In the genomic region with DNA sequence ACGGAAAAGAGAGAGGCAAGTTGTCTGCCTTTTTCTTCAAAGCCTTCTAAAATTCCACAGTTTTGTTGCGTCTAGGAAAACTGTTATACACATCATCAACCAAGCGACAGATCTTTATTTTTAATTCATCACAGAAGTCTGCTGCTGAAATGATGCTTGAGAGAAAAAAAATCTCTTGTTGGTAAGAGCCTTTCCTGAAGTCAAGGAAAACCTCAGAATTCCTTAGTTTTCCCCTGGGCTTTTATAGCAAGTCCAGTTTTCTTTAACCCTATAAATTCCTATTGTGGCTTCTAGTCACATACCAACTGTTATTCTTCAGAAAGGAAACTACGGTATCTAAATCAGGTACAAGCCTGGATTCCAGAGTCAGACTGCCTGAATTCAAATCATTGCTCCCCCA, we compare ENCODE assay signal across 21 cellular contexts. TPM values are rescaled to one million over a fixed set of nuclear protein-coding genes. Genes with fewer than 3 reads are reported as not detected.
A peak's percentile ranks its signal among the peaks of the same experiment; 100 is the strongest.
DNase-seq lines count a peak whose midpoint lies in the region; ATAC-seq and TF ChIP-seq lines count a peak whose summit lies in the region.
"Had no signal": no experiment of that assay in that cellular context is flagged by ENCODE, and none has a peak within 500 bp of the region (broad histone marks: within the 10 kb centered on the region; RNA-seq: fewer than 3 reads in every experiment).

No MANE protein-coding gene starts in this region.

- no peak for TF ChIP-seq RAD21 in IMR-90 (IDR thresholded peaks at IDR 0.05; ENCODE audit: low read length)

- no peaks in the 10 kb centered on the region for H3K27me3 ChIP-seq in IMR-90 (ENCODE audit: control insufficient read depth, insufficient read depth, low read length)
- H3K27me3 ChIP-seq: upper lobe of right lung had no signal

- H3K14ac ChIP-seq in IMR-90 (replicated peaks; ENCODE audit: low read depth, low read length): peak overlapping the region; percentile 70; the same call in 1 of the 2 replicates

- H3K79me1 ChIP-seq in IMR-90 (ENCODE audit: low read depth in 1 of 2, low read length in 2 of 2): no peaks in the 10 kb centered on the region

- intact Hi-C loops in IMR-90 (cut with micrococcal nuclease) (no loop called here), OCI-LY7 (cut with micrococcal nuclease; ENCODE audit: unreplicated experiment) (no loop called here), mucosa of descending colon (cut with DNase I, micrococcal nuclease) (no loop called here)

- H2BK20ac ChIP-seq in IMR-90 (ENCODE audit: low read depth, low read length): peak overlapping the region; percentile 93

- H3K4ac ChIP-seq in IMR-90 (ENCODE audit: low read depth, low read length): peak overlapping the region; percentile 60; the same call in 1 of the 2 replicates

- no peak for TF ChIP-seq POLR2A in IMR-90 (IDR thresholded peaks at IDR 0.05; ENCODE audit: low read depth, low read length)

- H4K5ac ChIP-seq in IMR-90 (ENCODE audit: low read depth, low read length): 0 out of 2 replicates have a peak overlapping the region, but pooled peaks have one; percentile 38

- H3K27ac ChIP-seq in IMR-90 (ENCODE audit: insufficient read depth, low read length): no peak overlapping the region
- peak overlapping the region; percentile 11 for H3K27ac ChIP-seq in mesodermal cell (ENCODE audit: low read depth, low read length, severe bottlenecking)
- no peak overlapping the region for H3K27ac ChIP-seq in OCI-LY7 (ENCODE audit: low read depth, low read length, poor library complexity, severe bottlenecking)
- H3K27ac ChIP-seq: KMS-11, upper lobe of right lung had no signal

- H3K23ac ChIP-seq in IMR-90 (ENCODE audit: low read depth, low read length): no peak overlapping the region

- TF ChIP-seq CTCF in IMR-90 (conservative IDR thresholded peaks at IDR 0.05; ENCODE audit: low read depth, low read length) (no peak), chondrocyte (IDR thresholded peaks at IDR 0.05) (no peak), OCI-LY7 (conservative IDR thresholded peaks at IDR 0.05; ENCODE audit: low read length) (no peak), mucosa of descending colon (IDR thresholded peaks at IDR 0.05) (no peak)

- dilution Hi-C loops in IMR-90 (cut with HindIII; ENCODE audit: low sequenced_read_pairs, unreplicated experiment): no loop called here

- H3K9me3 Mint-ChIP-seq in chondrocyte (ENCODE audit: low read depth): peaks cover 6% of the 10 kb centered on the region

- WGBS in IMR-90 (ENCODE audit: extremely low coverage in 2 of 2, insufficient read length in 1 of 2), 2 experiments: no CpG with 5 or more reads among the region's 4 CpGs
- WGBS in mesodermal cell (ENCODE audit: insufficient coverage in 2 of 2), 2 experiments: 94 to 100% methylated on average over 2 to 3 of the region's 4 CpGs

- no peaks in the 10 kb centered on the region for H3K79me2 ChIP-seq in OCI-LY7 (ENCODE audit: insufficient read depth, low read depth, low read length)

- ATAC-seq in IMR-90 (ENCODE audit: low read depth): no peak
- no peak for ATAC-seq in mucosa of descending colon
- ATAC-seq: activated CD8-positive, alpha-beta memory T cell treated with anti-CD3 and anti-CD28 coated beads, Interleukin-2, amount 10 ng/mL, durations not matched to agents 7 days and 5 days; naive thymus-derived CD4-positive, alpha-beta T cell; upper lobe of right lung had no signal

- H3K27me3 Mint-ChIP-seq in chondrocyte (ENCODE audit: low read depth): no peaks in the 10 kb centered on the region
- H3K27me3 Mint-ChIP-seq: activated naive CD8-positive, alpha-beta T cell treated with anti-CD3 and anti-CD28 coated beads for 36 hours; dendritic cell treated with granulocyte-macrophage colony-stimulating factor and Interleukin-4, amounts not matched to agents 40 ng/mL and 50 ng/mL, for 4 days had no signal

- in situ Hi-C loops in IMR-90 (cut with MboI; ENCODE audit: low sequenced_read_pairs): no loop called here

- H3K4me1 Mint-ChIP-seq in chondrocyte (ENCODE audit: low read depth): peaks cover 49% of the 10 kb centered on the region
- H3K4me1 Mint-ChIP-seq: activated naive CD8-positive, alpha-beta T cell treated with anti-CD3 and anti-CD28 coated beads for 36 hours had no signal

- no peak overlapping the region for H2AK9ac ChIP-seq in IMR-90 (replicated peaks; ENCODE audit: low read depth, low read length, poor library complexity)

- peak overlapping the region; percentile 70 for H3K27ac Mint-ChIP-seq in chondrocyte (ENCODE audit: unreplicated experiment)
- H3K27ac Mint-ChIP-seq: activated CD8-positive, alpha-beta memory T cell treated with anti-CD3 and anti-CD28 coated beads, Interleukin-2, amount 10 ng/mL, durations not matched to agents 7 days and 5 days; activated naive CD8-positive, alpha-beta T cell treated with anti-CD3 and anti-CD28 coated beads for 36 hours; activated T-helper 1 cell treated with anti-CD3 and anti-CD28 coated beads, Interleukin-12 subunit alpha, Interleukin-12 subunit beta, Interleukin-2, Interleukin-4 antibody, amounts not matched to agents 30 ng/mL and 10 ng/mL and 1 ng/mL, durations not matched to agents 14 hours and 24 hours and 36 hours; dendritic cell treated with granulocyte-macrophage colony-stimulating factor and Interleukin-4, amounts not matched to agents 40 ng/mL and 50 ng/mL, for 4 days; H9; naive thymus-derived CD4-positive, alpha-beta T cell had no signal

- H3K36me3 Mint-ChIP-seq in chondrocyte (ENCODE audit: low read depth): peaks cover 2% of the 10 kb centered on the region
- H3K36me3 Mint-ChIP-seq: activated CD8-positive, alpha-beta memory T cell treated with anti-CD3 and anti-CD28 coated beads, Interleukin-2, amount 10 ng/mL, durations not matched to agents 7 days and 5 days; activated naive CD8-positive, alpha-beta T cell treated with anti-CD3 and anti-CD28 coated beads for 36 hours had no signal

- H3K4me1 ChIP-seq in IMR-90 (ENCODE audit: control insufficient read depth, insufficient read depth, low read length): peaks cover 7% of the 10 kb centered on the region; the same call in 1 of the 2 replicates
- peaks cover 15% of the 10 kb centered on the region for H3K4me1 ChIP-seq in mesodermal cell (ENCODE audit: control insufficient read depth, insufficient read depth, low read length, poor library complexity, severe bottlenecking)
- H3K4me1 ChIP-seq in OCI-LY7 (ENCODE audit: insufficient read depth, low read length, poor library complexity, severe bottlenecking): no peaks in the 10 kb centered on the region
- no peaks in the 10 kb centered on the region for H3K4me1 ChIP-seq in mucosa of descending colon (ENCODE audit: low read depth)

- peak overlapping the region; percentile 59; the same call in 2 of the 3 replicates for H2BK15ac ChIP-seq in IMR-90 (ENCODE audit: low read depth, low read length)

- POLR2A ChIA-PET in IMR-90 (lab: Charles Lee; ENCODE audit: unreplicated experiment) (no interaction called here), OCI-LY7 (lab: Charles Lee) (no interaction called here)

- H3K56ac ChIP-seq in IMR-90 (ENCODE audit: extremely low read depth, insufficient read depth, low read length): no peak overlapping the region

- peak overlapping the region; percentile 58; the same call in 1 of the 2 replicates for H3K18ac ChIP-seq in IMR-90 (ENCODE audit: low read depth, low read length)

- H2AFZ ChIP-seq in IMR-90 (replicated peaks; ENCODE audit: low read length, poor library complexity) (no peak overlapping the region), OCI-LY7 (ENCODE audit: low read length) (no peak overlapping the region)

- no peak overlapping the region for H2BK5ac ChIP-seq in IMR-90 (ENCODE audit: low read depth, low read length, poor library complexity, severe bottlenecking)

- no peak overlapping the region for H3K4me3 ChIP-seq in IMR-90 (ENCODE audit: insufficient read depth, low read depth, low read length)
- no peak overlapping the region for H3K4me3 ChIP-seq in mesodermal cell (ENCODE audit: extremely low read depth, insufficient read depth, low read length, poor library complexity, severe bottlenecking)
- H3K4me3 ChIP-seq in OCI-LY7 (ENCODE audit: low read depth, low read length, poor library complexity, severe bottlenecking): no peak overlapping the region
- H3K4me3 ChIP-seq in mucosa of descending colon: no peak overlapping the region
- H3K4me3 ChIP-seq: upper lobe of right lung had no signal

- no peak for DNase-seq in IMR-90
- DNase-seq in chondrocyte (ENCODE audit: low spot score): no peak
- peak; percentile 40 for DNase-seq in stromal cell of bone marrow (ENCODE audit: low read depth)
- DNase-seq in OCI-LY7 (ENCODE audit: low spot score): no peak
- DNase-seq in LoVo (ENCODE audit: low spot score): no peak
- no peak for DNase-seq in mucosa of descending colon
- DNase-seq: activated CD4-positive, alpha-beta T cell treated with anti-CD3 and anti-CD28 coated beads for 48 hours; activated CD8-positive, alpha-beta memory T cell treated with anti-CD3 and anti-CD28 coated beads, Interleukin-2, amount 10 ng/mL, durations not matched to agents 7 days and 5 days; activated naive CD8-positive, alpha-beta T cell treated with anti-CD3 and anti-CD28 coated beads for 36 hours; Caco-2; H9; naive thymus-derived CD4-positive, alpha-beta T cell; NCI-H1092; NCI-H2029 treated with DMSO at 0.1 percent for 48 hours; NCI-H510A treated with DMSO at 0.1 percent for 48 hours; stimulated activated CD4-positive, alpha-beta T cell treated with anti-CD3 and anti-CD28 coated beads, Interleukin-4, amount 100 ng/mL, for 4 hours; upper lobe of right lung had no signal

- H3K9me3 ChIP-seq in IMR-90 (ENCODE audit: control insufficient read depth, insufficient read depth, low read length): peaks cover 5% of the 10 kb centered on the region
- no peaks in the 10 kb centered on the region for H3K9me3 ChIP-seq in mesodermal cell (ENCODE audit: control insufficient read depth, low read length)
- no peaks in the 10 kb centered on the region for H3K9me3 ChIP-seq in OCI-LY7 (ENCODE audit: low read length)
- H3K9me3 ChIP-seq in mucosa of descending colon: peaks cover 4% of the 10 kb centered on the region
- H3K9me3 ChIP-seq: Caco-2, upper lobe of right lung had no signal

- peak overlapping the region; percentile 43; the same call in 1 of the 2 replicates for H4K91ac ChIP-seq in IMR-90 (ENCODE audit: insufficient read depth, low read depth, low read length)

- CTCF ChIA-PET in IMR-90 (lab: Yijun Ruan, JAX) (no interaction called here), OCI-LY7 (lab: Charles Lee; ENCODE audit: unreplicated experiment) (no interaction called here)

- no peaks in the 10 kb centered on the region for H3K9me2 ChIP-seq in OCI-LY7 (ENCODE audit: insufficient read depth, low read length)

- peak overlapping the region in 1 of 2 experiments; percentile 36; a peak in 1 of 4 replicates for H4K8ac ChIP-seq in IMR-90 (ENCODE audit: low read depth in 2 of 2, low read length in 2 of 2)

- H3K4me3 Mint-ChIP-seq in chondrocyte (ENCODE audit: unreplicated experiment): peak overlapping the region; percentile 30
- H3K4me3 Mint-ChIP-seq: activated CD8-positive, alpha-beta memory T cell treated with anti-CD3 and anti-CD28 coated beads, Interleukin-2, amount 10 ng/mL, durations not matched to agents 7 days and 5 days; activated naive CD8-positive, alpha-beta T cell treated with anti-CD3 and anti-CD28 coated beads for 36 hours; activated T-helper 1 cell treated with anti-CD3 and anti-CD28 coated beads, Interleukin-12 subunit alpha, Interleukin-12 subunit beta, Interleukin-2, Interleukin-4 antibody, amounts not matched to agents 30 ng/mL and 10 ng/mL and 1 ng/mL, durations not matched to agents 14 hours and 24 hours and 36 hours; dendritic cell treated with granulocyte-macrophage colony-stimulating factor and Interleukin-4, amounts not matched to agents 40 ng/mL and 50 ng/mL, for 4 days; H9; naive thymus-derived CD4-positive, alpha-beta T cell had no signal

- 0 out of 2 replicates have a peak, but pooled peaks cover 8% of the 10 kb centered on the region for H3K9me1 ChIP-seq in IMR-90 (ENCODE audit: insufficient read depth, low read length)

- H3K4me2 ChIP-seq in IMR-90 (ENCODE audit: low read depth, low read length) (no peak overlapping the region), OCI-LY7 (ENCODE audit: low read length) (no peak overlapping the region)
- H3K4me2 ChIP-seq: KMS-11 had no signal

- H2AK5ac ChIP-seq in IMR-90 (ENCODE audit: low read depth, low read length): peak overlapping the region; percentile 90

- H2BK120ac ChIP-seq in IMR-90 (ENCODE audit: low read depth, low read length): peak overlapping the region; percentile 74

- H3K9ac ChIP-seq in IMR-90 (ENCODE audit: low read depth, low read length): no peak overlapping the region
- H3K9ac ChIP-seq: KMS-11 had no signal

- BruUV-seq in IMR-90 (replicated peaks; lab: Mats Ljungman, UMichigan) (no TSS peak), OCI-LY7 (replicated peaks; lab: Mats Ljungman, UMichigan) (no TSS peak)

- H4K20me1 ChIP-seq in IMR-90 (ENCODE audit: insufficient read depth, low read length) (no peaks in the 10 kb centered on the region), OCI-LY7 (ENCODE audit: insufficient read depth, low read length) (no peaks in the 10 kb centered on the region)

- H3K36me3 ChIP-seq in IMR-90 (ENCODE audit: control insufficient read depth, insufficient read depth, low read length) (no peaks in the 10 kb centered on the region), mesodermal cell (ENCODE audit: control insufficient read depth, insufficient read depth, low read length) (no peaks in the 10 kb centered on the region), OCI-LY7 (ENCODE audit: insufficient read depth, low read length) (no peaks in the 10 kb centered on the region), mucosa of descending colon (ENCODE audit: low read depth) (no peaks in the 10 kb centered on the region)
- H3K36me3 ChIP-seq: upper lobe of right lung had no signal

RNA-seq across cellular contexts. Expression of gene TANC1, which starts 36.2 kb away (rescaled TPM):
- 12.8 and 12.9 TPM in 2 replicates for total RNA-seq in IMR-90 (2012; rRNA removed)
- 10.1 and 10.2 TPM in 2 replicates for polyA plus RNA-seq in IMR-90 (2012; rRNA removed)
- 3.6 and 5.0 TPM in 2 replicates for polyA plus RNA-seq in IMR-90 (2012; cell fraction: cytosol; rRNA removed)
- polyA plus RNA-seq in IMR-90 (2012; cell fraction: nucleus; rRNA removed; ENCODE audit: low replicate concordance): 27.3 and 53.0 TPM in 2 replicates
- 28.7 to 38.2 TPM (median 29.5 TPM) in 3 replicates for total RNA-seq in chondrocyte
- polyA plus RNA-seq in mesodermal cell (2013, experiment 1 of 2): 29.1 TPM
- 24.1 TPM for polyA plus RNA-seq in mesodermal cell (2013, experiment 2 of 2)
- not detected in 2 replicates for total RNA-seq in OCI-LY7 (2014; rRNA removed; shearing (Covaris generic))
- 0.04 TPM in 1 of 2 replicates, not detected in the other for total RNA-seq in OCI-LY7 (2022)
- 10 to 100 TPM; 30.7 to 55.5 (median 41.0) TPM for total RNA-seq in mucosa of descending colon

Comparison
In these comparisons a context has a peak if more than half of its experiments do, and no peak if none do; other contexts are left out.
1. RNA of gene TANC1, which starts 36.2 kb away (total RNA-seq): 30.7 to 55.5 TPM in mucosa of descending colon, 28.7 to 38.2 TPM in chondrocyte and 12.8 to 12.9 TPM in IMR-90; 0.04 TPM in OCI-LY7; every median in the first group is over 10 times any median in the second.